In genomic region chr15:60420322-60420721, GRCh38 we compare ENCODE assay signal across 19 cellular contexts. TPM values are rescaled to one million over a fixed set of nuclear protein-coding genes. Genes with fewer than 3 reads are reported as not detected.
DNase-seq lines count a peak whose midpoint lies in the region; ATAC-seq and TF ChIP-seq lines count a peak whose summit lies in the region.
"Had no signal": no experiment of that assay in that cellular context is flagged by ENCODE, and none has a peak within 500 bp of the region (broad histone marks: within the 10 kb centered on the region; RNA-seq: fewer than 3 reads in every experiment).

No MANE protein-coding gene starts in this region.

- no peak overlapping the region for H3K9ac ChIP-seq in GM23248
- H3K9ac ChIP-seq: KMS-11 had no signal

- no peaks in the 10 kb centered on the region for H3K27me3 Mint-ChIP-seq in activated naive CD4-positive, alpha-beta T cell treated with anti-CD3 and anti-CD28 coated beads, Interleukin-2, amount 50 U/mL, for 24 hours
- no peaks in the 10 kb centered on the region for H3K27me3 Mint-ChIP-seq in nephron (ENCODE audit: low read depth)

- no peak for DNase-seq in activated naive CD4-positive, alpha-beta T cell treated with anti-CD3 and anti-CD28 coated beads, Interleukin-2, amount 50 U/mL, for 72 hours (ENCODE audit: low spot score in 2 of 2)
- DNase-seq in hepatocyte (ENCODE audit: low spot score) (no peak), GM23248 (no peak), KBM-7 (no peak), mesenteric fat pad (ENCODE audit: low spot score) (no peak)
- DNase-seq: Calu3; DMS79; MM.1S; NCI-H1105; NCI-H1694 treated with DMSO at 0.1 percent for 48 hours; NCI-H69; NK-92 treated with Interleukin-12 subunit alpha and Interleukin-12 subunit beta, amount 100 ng/mL, for 24 hours had no signal

- H3K27ac ChIP-seq in hepatocyte (peak overlapping the region; percentile 34), GM23248 (no peak overlapping the region)
- H3K27ac ChIP-seq: 22Rv1, KMS-11 had no signal

- no peak for TF ChIP-seq CTCF in hepatocyte (IDR thresholded peaks at IDR 0.05; ENCODE audit: poor library complexity)
- no peak for TF ChIP-seq CTCF in nephron (IDR thresholded peaks at IDR 0.05; ENCODE audit: unreplicated experiment in 3 of 3)

- WGBS in hepatocyte (ENCODE audit: low lambda C conversion rate, missing lambda C conversion rate): 86% methylated on average over 2 of the region's 2 CpGs
- WGBS in GM23248 (ENCODE audit: low coverage in 1 of 2, low lambda C conversion rate in 2 of 2, missing lambda C conversion rate in 2 of 2), 2 experiments: 65 to 66% methylated on average over 2 of the region's 2 CpGs

- peaks cover 16% of the 10 kb centered on the region for H3F3A ChIP-seq in GM23248 (ENCODE audit: insufficient read depth)

- no peak for ATAC-seq in activated naive CD4-positive, alpha-beta T cell treated with anti-CD3 and anti-CD28 coated beads, Interleukin-2, amount 50 U/mL, for 72 hours
- no peak for ATAC-seq in HG03378 (IDR thresholded peaks at IDR 0.05; ENCODE audit: unreplicated experiment)
- ATAC-seq: GM12878, HCT116 had no signal

- peak overlapping the region; percentile 8 for H3K27ac Mint-ChIP-seq in activated naive CD4-positive, alpha-beta T cell treated with anti-CD3 and anti-CD28 coated beads, Interleukin-2, amount 50 U/mL, for 24 hours
- no peak overlapping the region for H3K27ac Mint-ChIP-seq in activated naive CD4-positive, alpha-beta T cell treated with anti-CD3 and anti-CD28 coated beads, Interleukin-2, amount 50 U/mL, for 72 hours
- H3K27ac Mint-ChIP-seq in nephron: peak overlapping the region; percentile 16 to 61 (median 57)

- H3K4me1 Mint-ChIP-seq in activated naive CD4-positive, alpha-beta T cell treated with anti-CD3 and anti-CD28 coated beads, Interleukin-2, amount 50 U/mL, for 24 hours: no peaks in the 10 kb centered on the region
- peaks cover 43% of the 10 kb centered on the region for H3K4me1 Mint-ChIP-seq in nephron

- H3K4me3 ChIP-seq in hepatocyte (no peak overlapping the region), GM23248 (no peak overlapping the region)
- H3K4me3 ChIP-seq: GM12878 had no signal

- H3K9me3 Mint-ChIP-seq in activated naive CD4-positive, alpha-beta T cell treated with anti-CD3 and anti-CD28 coated beads, Interleukin-2, amount 50 U/mL, for 24 hours: no peaks in the 10 kb centered on the region
- H3K9me3 Mint-ChIP-seq in activated naive CD4-positive, alpha-beta T cell treated with anti-CD3 and anti-CD28 coated beads, Interleukin-2, amount 50 U/mL, for 72 hours: no peaks in the 10 kb centered on the region
- no peaks in the 10 kb centered on the region for H3K9me3 Mint-ChIP-seq in nephron

- H3K4me1 ChIP-seq in hepatocyte (ENCODE audit: insufficient read depth) (peaks cover 22% of the 10 kb centered on the region), GM23248 (ENCODE audit: insufficient read depth) (peaks cover 47% of the 10 kb centered on the region)

- no peak overlapping the region for H3K4me3 Mint-ChIP-seq in activated naive CD4-positive, alpha-beta T cell treated with anti-CD3 and anti-CD28 coated beads, Interleukin-2, amount 50 U/mL, for 24 hours
- no peak overlapping the region for H3K4me3 Mint-ChIP-seq in nephron

- H3K9me3 ChIP-seq in hepatocyte (ENCODE audit: low read depth) (no peaks in the 10 kb centered on the region), GM23248 (ENCODE audit: low read depth) (no peaks in the 10 kb centered on the region)

- peaks cover 12% of the 10 kb centered on the region for H3K36me3 Mint-ChIP-seq in activated naive CD4-positive, alpha-beta T cell treated with anti-CD3 and anti-CD28 coated beads, Interleukin-2, amount 50 U/mL, for 24 hours
- H3K36me3 Mint-ChIP-seq in activated naive CD4-positive, alpha-beta T cell treated with anti-CD3 and anti-CD28 coated beads, Interleukin-2, amount 50 U/mL, for 72 hours: no peaks in the 10 kb centered on the region
- H3K36me3 Mint-ChIP-seq in nephron (ENCODE audit: low read depth): peaks cover 15% of the 10 kb centered on the region

- in situ Hi-C loops in GM23248 (cut with MboI) (no loop called here), KBM-7 (cut with MboI; ENCODE audit: low pct_unique_long_range_greater_than_20kb, low sequenced_read_pairs) (no loop called here)

- H4K20me1 ChIP-seq in hepatocyte (ENCODE audit: insufficient read depth, poor library complexity, severe bottlenecking): no peaks in the 10 kb centered on the region
- no peaks in the 10 kb centered on the region for H4K20me1 ChIP-seq in GM23248 (ENCODE audit: insufficient read depth)

- H3K79me2 ChIP-seq in hepatocyte (no peaks in the 10 kb centered on the region), GM23248 (ENCODE audit: insufficient read depth) (peaks cover 19% of the 10 kb centered on the region)

- H3K4me2 ChIP-seq in hepatocyte (peak overlapping the region; percentile 31), GM23248 (ENCODE audit: unreplicated experiment) (no peak overlapping the region)
- H3K4me2 ChIP-seq: KMS-11 had no signal

- H2AFZ ChIP-seq in hepatocyte: no peak overlapping the region
- H2AFZ ChIP-seq in GM23248: no peak overlapping the region

- H3K9me2 ChIP-seq in hepatocyte (replicated peaks; ENCODE audit: insufficient read depth) (no peaks in the 10 kb centered on the region), GM23248 (ENCODE audit: insufficient read depth) (no peaks in the 10 kb centered on the region)

- H3K36me3 ChIP-seq in hepatocyte (replicated peaks; ENCODE audit: insufficient read depth, low read depth) (no peaks in the 10 kb centered on the region), GM23248 (ENCODE audit: low read depth) (no peaks in the 10 kb centered on the region; the same call in 1 of the 2 replicates)

- H3K27me3 ChIP-seq in hepatocyte: no peaks in the 10 kb centered on the region
- no peaks in the 10 kb centered on the region for H3K27me3 ChIP-seq in GM23248 (replicated peaks; ENCODE audit: insufficient read depth)

RNA-seq across cellular contexts. Expression of gene ANXA2, which starts 22.5 kb away (rescaled TPM):
- 10 to 100 TPM; 28.8 to 92.4 TPM for total RNA-seq in activated naive CD4-positive, alpha-beta T cell treated with anti-CD3 and anti-CD28 coated beads, Interleukin-2, amount 50 U/mL, for 72 hours
- 1,102 and 1,220 TPM in 2 replicates for total RNA-seq in hepatocyte
- 1,699 and 1,702 TPM in 2 replicates for polyA plus RNA-seq in hepatocyte
- 4,470 and 4,692 TPM in 2 replicates for total RNA-seq in GM23248 (2014; rRNA removed; shearing (Covaris generic))
- polyA plus RNA-seq in GM23248 (2016; fragmentation: Nextera tagmentation; extraction: Ambion mirVana): 6,052 and 6,251 TPM in 2 replicates
- total RNA-seq in mesenteric fat pad: 1,205 TPM

RNA-seq across cellular contexts. Expression of gene ICE2, which starts 58.6 kb away (rescaled TPM):
- total RNA-seq in activated naive CD4-positive, alpha-beta T cell treated with anti-CD3 and anti-CD28 coated beads, Interleukin-2, amount 50 U/mL, for 72 hours: 10 to 100 TPM; 52.5 to 76.1 TPM
- total RNA-seq in hepatocyte (35.4 and 56.3 TPM in 2 replicates), mesenteric fat pad (43.1 TPM)
- polyA plus RNA-seq in hepatocyte (15.8 and 16.5 TPM in 2 replicates), GM23248 (2016; fragmentation: Nextera tagmentation; extraction: Ambion mirVana) (21.3 and 25.5 TPM in 2 replicates)
- 21.6 and 43.4 TPM in 2 replicates for total RNA-seq in GM23248 (2014; rRNA removed; shearing (Covaris generic))

Comparison
In these comparisons a context has a peak if more than half of its experiments do, and no peak if none do; other contexts are left out.
1. H3K27ac Mint-ChIP-seq: peak in activated naive CD4-positive, alpha-beta T cell treated with anti-CD3 and anti-CD28 coated beads, Interleukin-2, amount 50 U/mL, for 24 hours (single experiment) and nephron (3 of 3); none in activated naive CD4-positive, alpha-beta T cell treated with anti-CD3 and anti-CD28 coated beads, Interleukin-2, amount 50 U/mL, for 72 hours (0 of 2).
2. RNA of gene ANXA2, which starts 22.5 kb away (total RNA-seq): 4,470 to 4,692 TPM in GM23248, 1,102 to 1,220 TPM in hepatocyte and 1,205 TPM in mesenteric fat pad (single experiment); 28.8 to 92.4 TPM in activated naive CD4-positive, alpha-beta T cell treated with anti-CD3 and anti-CD28 coated beads, Interleukin-2, amount 50 U/mL, for 72 hours; every median in the first group is over 10 times any median in the second.